ENCODE assay signal across 1 cellular context in the genomic region with DNA sequence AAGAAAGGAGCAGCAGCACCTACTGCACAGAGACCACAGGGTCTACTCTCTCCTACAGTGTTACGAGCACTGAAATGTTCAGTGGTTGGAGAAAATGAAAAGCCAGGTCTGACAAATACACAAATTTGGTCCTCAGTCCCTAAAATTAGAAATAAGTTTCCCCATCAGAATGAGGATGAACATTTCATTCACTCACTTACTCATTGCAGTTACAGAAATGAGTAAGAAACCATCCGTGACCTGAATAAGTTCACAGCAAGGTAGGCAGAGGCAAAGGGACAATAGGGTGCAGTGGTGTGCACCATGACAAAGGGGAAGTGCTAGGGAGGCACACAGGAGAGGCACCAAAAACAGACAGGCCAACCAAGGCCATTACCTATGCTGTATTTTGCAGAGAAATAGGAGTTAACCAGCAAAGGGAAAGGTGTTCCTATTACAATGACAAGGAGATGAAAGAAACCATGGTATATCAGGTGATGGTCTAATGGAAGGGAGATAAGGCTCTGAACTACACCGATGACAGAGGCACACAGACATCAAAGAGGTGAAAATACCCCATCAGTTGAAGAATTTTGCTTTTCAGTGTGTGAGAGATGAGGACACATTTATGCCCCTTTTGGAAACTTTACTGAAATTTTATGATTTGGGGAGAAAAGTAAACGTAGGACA.
TF ChIP-seq lines count a peak whose summit lies in the region.

No MANE protein-coding gene starts in this region.

TF ChIP-seq in GM12878, 131 proteins besides CTCF, POLR2A, EP300 and RAD21 (continued from another document):
- no peak for TF ChIP-seq ZBTB33 (IDR thresholded peaks at IDR 0.05)
- TF ChIP-seq BMI1 (IDR thresholded peaks at IDR 0.05; ENCODE audit: borderline replicate concordance), result peak; percentile 87
- TF ChIP-seq MYC (IDR thresholded peaks at IDR 0.05; ENCODE audit: insufficient read depth, insufficient read length, insufficient replicate concordance, low read length, severe bottlenecking), result no peak
- TF ChIP-seq ZBED1 (IDR thresholded peaks at IDR 0.05; ENCODE audit: borderline replicate concordance), result peak; percentile 98; the same call in 1 of the 2 replicates
- peak; percentile 99 for TF ChIP-seq FOXM1 (IDR thresholded peaks at IDR 0.05; ENCODE audit: low read depth, low read length)
- peak; percentile 95 for TF ChIP-seq ZNF24 (IDR thresholded peaks at IDR 0.05)
- TF ChIP-seq KAT2A (conservative IDR thresholded peaks at IDR 0.05; ENCODE audit: control insufficient read depth, low read depth, low read length), result no peak
- TF ChIP-seq SPI1 (IDR thresholded peaks at IDR 0.05; ENCODE audit: borderline replicate concordance, insufficient read depth, low read depth, low read length), result peak; percentile 95
- TF ChIP-seq IRF4 (IDR thresholded peaks at IDR 0.05; ENCODE audit: low read depth, low read length), result peak; percentile 99
- peak; percentile 86; the same call in 2 of the 3 replicates for TF ChIP-seq POU2F2 (IDR thresholded peaks at IDR 0.05; ENCODE audit: borderline replicate concordance, low read depth, low read length)
- TF ChIP-seq NFIC (IDR thresholded peaks at IDR 0.05; ENCODE audit: low read depth, low read length), result peak; percentile 99
- TF ChIP-seq NR2C1 (IDR thresholded peaks at IDR 0.05), result no peak
- TF ChIP-seq SIX5 (IDR thresholded peaks at IDR 0.05; ENCODE audit: low read depth, low read length, severe bottlenecking), result no peak
- TF ChIP-seq PAX8 (IDR thresholded peaks at IDR 0.05), result no peak
- TF ChIP-seq IKZF2 (IDR thresholded peaks at IDR 0.05), result peak; percentile 98
- no peak for TF ChIP-seq HDAC6 (IDR thresholded peaks at IDR 0.05; ENCODE audit: unreplicated experiment)
- peak in 1 of 2 experiments; percentile 91; a peak in 2 of 4 replicates for TF ChIP-seq ETV6 (conservative IDR thresholded peaks at IDR 0.05 in 1 of 2, IDR thresholded peaks at IDR 0.05 in 1 of 2; ENCODE audit: borderline replicate concordance in 1 of 2, low read depth in 1 of 2)
